In genomic region chr2:37654932-37655331, GRCh38 we compare ENCODE assay signal across 8 cellular contexts. TPM values are rescaled to one million over a fixed set of nuclear protein-coding genes. Genes with fewer than 3 reads are reported as not detected.
A peak's percentile ranks its signal among the peaks of the same experiment; 100 is the strongest.
DNase-seq lines count a peak whose midpoint lies in the region; ATAC-seq and TF ChIP-seq lines count a peak whose summit lies in the region.

No MANE protein-coding gene starts in this region.

- H3K27ac ChIP-seq in neutrophil, result peak overlapping the region; percentile 96
- H3K27ac ChIP-seq in ovary, result no peak overlapping the region

- ATAC-seq in GM19468 (IDR thresholded peaks at IDR 0.05; ENCODE audit: extremely low read depth, unreplicated experiment) (peak; percentile 79), HG03457 (IDR thresholded peaks at IDR 0.05; ENCODE audit: unreplicated experiment) (peak; percentile 80)

- DNase-seq in EH (ENCODE audit: low read depth) (peak; percentile 76), cardiac fibroblast (ENCODE audit: low read depth in 2 of 2) (peak; percentile 42 to 67), NCI-H2227 (lab: John Stamatoyannopoulos, UW; ENCODE audit: unreplicated experiment) (no peak), ovary (no peak), HEK293T (ENCODE audit: extremely low spot score) (no peak)

- H3K9me3 ChIP-seq in neutrophil (no peaks in the 10 kb centered on the region), ovary (no peaks in the 10 kb centered on the region)

- H3K36me3 ChIP-seq in neutrophil (peaks cover 44% of the 10 kb centered on the region), ovary (no peaks in the 10 kb centered on the region)

- WGBS in ovary, 3 donors, result 17 to 25% (median 19%) methylated on average over 4 of the region's 4 CpGs

- no peak overlapping the region for H3K4me3 ChIP-seq in cardiac fibroblast (replicated peaks in 1 of 2; ENCODE audit: low read depth in 2 of 2, low read length in 2 of 2)
- H3K4me3 ChIP-seq in neutrophil (ENCODE audit: low read depth in 1 of 2, low read length in 1 of 2), result peak overlapping the region in 1 of 2 experiments; percentile 48
- no peak overlapping the region for H3K4me3 ChIP-seq in ovary

- POLR2A ChIA-PET in HEK293T (lab: Yijun Ruan, JAX), result interaction anchor here (1.0 kb wide), 1 partner anchor 17 kb away, joined by 3 read pairs; no protein-coding TSS in a partner anchor

- intact Hi-C loops in ovary (cut with DNase I), result no loop called here

- H3K27me3 ChIP-seq in neutrophil (no peaks in the 10 kb centered on the region), ovary (no peaks in the 10 kb centered on the region)

- CTCF ChIA-PET in HEK293T (lab: Yijun Ruan, JAX), result no interaction called here

- no peak for TF ChIP-seq EP300 in ovary (IDR thresholded peaks at IDR 0.05)

- TF ChIP-seq POLR2A in ovary (IDR thresholded peaks at IDR 0.05), result no peak

- TF ChIP-seq CTCF in cardiac fibroblast (IDR thresholded peaks at IDR 0.05; ENCODE audit: low read depth, low read length) (no peak), neutrophil (IDR thresholded peaks at IDR 0.05) (no peak), ovary (IDR thresholded peaks at IDR 0.05) (no peak)

- peaks cover 97 to 100% of the 10 kb centered on the region in 2 experiments for H3K4me1 ChIP-seq in neutrophil (ENCODE audit: control insufficient read depth in 1 of 2, insufficient read depth in 1 of 2, low read depth in 1 of 2, low read length in 1 of 2)
- peaks cover 11% of the 10 kb centered on the region for H3K4me1 ChIP-seq in ovary (ENCODE audit: insufficient read depth)

TF ChIP-seq in HEK293T, 16 proteins besides CTCF, POLR2A, EP300 and RAD21:
- TF ChIP-seq SP1 (IDR thresholded peaks at IDR 0.05), result no peak
- no peak for TF ChIP-seq SUZ12 (IDR thresholded peaks at IDR 0.05)
- TF ChIP-seq L3MBTL2 (conservative IDR thresholded peaks at IDR 0.05), result no peak
- no peak for TF ChIP-seq FOXM1 (IDR thresholded peaks at IDR 0.05; ENCODE audit: borderline replicate concordance)
- no peak for TF ChIP-seq NFRKB (IDR thresholded peaks at IDR 0.05)
TF ChIP-seq in HEK293T: peak in this region for 0.

RNA-seq across cellular contexts. Expression of gene CDC42EP3, which starts 16.5 kb away (rescaled TPM):
- total RNA-seq in ovary, result 10 to 100 TPM; 12.0 to 82.7 (median 22.3) TPM
- polyA plus RNA-seq in ovary, result 10 to 100 TPM; 27.6 to 40.3 TPM

Comparison
In these comparisons a context has a peak if more than half of its experiments do, and no peak if none do; other contexts are left out.
1. DNase-seq: peak in EH (single experiment) and cardiac fibroblast (2 of 2); none in NCI-H2227 (single experiment), ovary (0 of 5) and HEK293T (single experiment).